In genomic region chr2:10814142-10814541, GRCh38 we compare ENCODE assay signal across 17 cellular contexts. TPM values are rescaled to one million over a fixed set of nuclear protein-coding genes. Genes with fewer than 3 reads are reported as not detected.
DNase-seq lines count a peak whose midpoint lies in the region; ATAC-seq, FAIRE-seq and TF ChIP-seq lines count a peak whose summit lies in the region.
"Had no signal": no experiment of that assay in that cellular context is flagged by ENCODE, and none has a peak within 500 bp of the region (broad histone marks: within the 10 kb centered on the region; RNA-seq: fewer than 3 reads in every experiment).

No MANE protein-coding gene starts in this region.

- ATAC-seq in activated T-helper 17 cell treated with anti-CD3 and anti-CD28 coated beads, Interleukin-2, amount 50 U/mL, for 72 hours (replicated peaks) = no peak
- no peak for ATAC-seq in stimulated activated naive CD8-positive, alpha-beta T cell treated with anti-CD3 and anti-CD28 coated beads, Interleukin-15, amount 100 ng/mL, for 72 hours
- ATAC-seq in aorta (ENCODE audit: low FRiP score) = no peak

- peak overlapping the region in 1 of 2 experiments; percentile 83 for H2BK12ac ChIP-seq in mesenchymal stem cell (ENCODE audit: low read length in 2 of 2)

- no peaks in the 10 kb centered on the region for H3K27me3 ChIP-seq in mammary epithelial cell (ENCODE audit: insufficient read depth, low read length)
- H3K27me3 ChIP-seq in mesenchymal stem cell (ENCODE audit: control insufficient read depth in 1 of 2, insufficient read depth in 1 of 2, low read length in 2 of 2) = peaks cover 13 to 18% of the 10 kb centered on the region in 2 experiments
- H3K27me3 ChIP-seq in aorta (ENCODE audit: control insufficient read depth in 1 of 2, insufficient read depth in 2 of 2, low read length in 1 of 2) = no peaks in the 10 kb centered on the region
- H3K27me3 ChIP-seq: esophagus muscularis mucosa had no signal

- dilution Hi-C loops in mammary epithelial cell (cut with HindIII; ENCODE audit: low sequenced_read_pairs) = no loop called here

- no peaks in the 10 kb centered on the region for H3K36me3 Mint-ChIP-seq in MCF 10A (ENCODE audit: insufficient read depth, unreplicated experiment)
- peaks cover 28% of the 10 kb centered on the region for H3K36me3 Mint-ChIP-seq in activated T-helper 17 cell treated with anti-CD3 and anti-CD28 coated beads, Interleukin-2, amount 50 U/mL, for 72 hours (ENCODE audit: low read depth)

- H3K14ac ChIP-seq in mesenchymal stem cell (ENCODE audit: low read length in 2 of 2) = no peak overlapping the region

- peak overlapping the region; percentile 19 to 28 for H3K18ac ChIP-seq in mesenchymal stem cell (ENCODE audit: low read depth in 1 of 2, low read length in 2 of 2)

- H3K4me2 ChIP-seq in mammary epithelial cell (ENCODE audit: insufficient read depth, low read depth, low read length) (no peak overlapping the region), mesenchymal stem cell (ENCODE audit: low read length, poor library complexity, severe bottlenecking) (no peak overlapping the region)
- H3K4me2 ChIP-seq: KMS-11 had no signal

- H3K27ac Mint-ChIP-seq in MCF 10A (ENCODE audit: low read depth, unreplicated experiment) = no peak overlapping the region
- no peak overlapping the region for H3K27ac Mint-ChIP-seq in activated T-helper 17 cell treated with anti-CD3 and anti-CD28 coated beads, Interleukin-2, amount 50 U/mL, for 72 hours
- no peak overlapping the region for H3K27ac Mint-ChIP-seq in stimulated activated naive CD8-positive, alpha-beta T cell treated with anti-CD3 and anti-CD28 coated beads, Interleukin-15, amount 100 ng/mL, for 72 hours
- H3K27ac Mint-ChIP-seq: activated naive CD8-positive, alpha-beta T cell treated with anti-CD3 and anti-CD28 coated beads, Interleukin-2, amount 10 ng/mL, durations not matched to agents 7 days and 5 days had no signal

- peaks cover 1% of the 10 kb centered on the region for H3K79me1 ChIP-seq in mesenchymal stem cell (replicated peaks; ENCODE audit: low read length, poor library complexity, severe bottlenecking)

- no peak overlapping the region for H3K23ac ChIP-seq in mesenchymal stem cell (ENCODE audit: low read length in 2 of 2)

- peak overlapping the region; percentile 50 for H2AFZ ChIP-seq in mammary epithelial cell (ENCODE audit: low read depth, low read length)
- peak overlapping the region; percentile 90 for H2AFZ ChIP-seq in mesenchymal stem cell (ENCODE audit: low read depth, low read length)

- peak overlapping the region; percentile 94 for H4K8ac ChIP-seq in mesenchymal stem cell (ENCODE audit: low read length)

- peaks cover 20% of the 10 kb centered on the region for H3K4me1 Mint-ChIP-seq in MCF 10A (ENCODE audit: insufficient read depth, unreplicated experiment)
- H3K4me1 Mint-ChIP-seq in activated T-helper 17 cell treated with anti-CD3 and anti-CD28 coated beads, Interleukin-2, amount 50 U/mL, for 72 hours = peaks cover 11% of the 10 kb centered on the region
- H3K4me1 Mint-ChIP-seq in stimulated activated naive CD8-positive, alpha-beta T cell treated with anti-CD3 and anti-CD28 coated beads, Interleukin-15, amount 100 ng/mL, for 72 hours = peaks cover 28% of the 10 kb centered on the region

- peaks cover 18% of the 10 kb centered on the region for H3K27me3 Mint-ChIP-seq in MCF 10A (ENCODE audit: insufficient read depth, unreplicated experiment)
- H3K27me3 Mint-ChIP-seq in activated T-helper 17 cell treated with anti-CD3 and anti-CD28 coated beads, Interleukin-2, amount 50 U/mL, for 72 hours = no peaks in the 10 kb centered on the region
- peaks cover 11% of the 10 kb centered on the region for H3K27me3 Mint-ChIP-seq in stimulated activated naive CD8-positive, alpha-beta T cell treated with anti-CD3 and anti-CD28 coated beads, Interleukin-15, amount 100 ng/mL, for 72 hours

- H3K9me3 Mint-ChIP-seq in MCF 10A (ENCODE audit: unreplicated experiment) = no peaks in the 10 kb centered on the region
- no peaks in the 10 kb centered on the region for H3K9me3 Mint-ChIP-seq in activated T-helper 17 cell treated with anti-CD3 and anti-CD28 coated beads, Interleukin-2, amount 50 U/mL, for 72 hours
- H3K9me3 Mint-ChIP-seq in stimulated activated naive CD8-positive, alpha-beta T cell treated with anti-CD3 and anti-CD28 coated beads, Interleukin-15, amount 100 ng/mL, for 72 hours = no peaks in the 10 kb centered on the region
- H3K9me3 Mint-ChIP-seq: activated naive CD8-positive, alpha-beta T cell treated with anti-CD3 and anti-CD28 coated beads, Interleukin-2, amount 10 ng/mL, durations not matched to agents 7 days and 5 days had no signal

- no peak overlapping the region for H2BK120ac ChIP-seq in mesenchymal stem cell (ENCODE audit: low read depth, low read length)

- no peak for DNase-seq in mammary epithelial cell
- no peak for DNase-seq in MCF 10A (ENCODE audit: unreplicated experiment)
- DNase-seq in mesenchymal stem cell = no peak
- DNase-seq in stimulated activated naive CD8-positive, alpha-beta T cell treated with anti-CD3 and anti-CD28 coated beads, Interleukin-15, amount 100 ng/mL, for 72 hours = no peak
- no peak for DNase-seq in GM12891 (ENCODE audit: insufficient read length, low spot score)
- DNase-seq in aorta = no peak
- DNase-seq in NCI-H2029 (lab: John Stamatoyannopoulos, UW) = no peak
- DNase-seq: activated CD8-positive, alpha-beta memory T cell treated with anti-CD3 and anti-CD28 coated beads for 24 hours; activated naive CD8-positive, alpha-beta T cell treated with anti-CD3 and anti-CD28 coated beads, Interleukin-2, amount 10 ng/mL, durations not matched to agents 7 days and 5 days; DMS79; hypothalamus; NCI-H1436 treated with DMSO at 0.1 percent for 48 hours; NCI-H524 treated with DMSO at 0.1 percent for 48 hours; trophoblast cell had no signal

- TF ChIP-seq CTCF in mammary epithelial cell (conservative IDR thresholded peaks at IDR 0.05 in 1 of 2, IDR thresholded peaks at IDR 0.05 in 1 of 2; ENCODE audit: extremely low read depth in 1 of 2, insufficient read depth in 1 of 2, low read depth in 1 of 2, low read length in 2 of 2) (no peak), MCF 10A (IDR thresholded peaks at IDR 0.05; ENCODE audit: unreplicated experiment) (no peak)

- H4K20me1 ChIP-seq in mammary epithelial cell (ENCODE audit: insufficient read depth, low read length) = no peaks in the 10 kb centered on the region

- H3K9ac ChIP-seq in mammary epithelial cell (ENCODE audit: insufficient read depth, low read length) = no peak overlapping the region
- H3K9ac ChIP-seq in mesenchymal stem cell (ENCODE audit: low read length) = peak overlapping the region; percentile 22
- H3K9ac ChIP-seq: KMS-11 had no signal

- H3K4me3 ChIP-seq in mammary epithelial cell (replicated peaks in 1 of 3; ENCODE audit: insufficient read depth in 1 of 3, low read depth in 2 of 3, low read length in 3 of 3) = no peak overlapping the region
- H3K4me3 ChIP-seq in mesenchymal stem cell (ENCODE audit: insufficient read depth in 1 of 2, low read depth in 1 of 2, low read length in 2 of 2) = no peak overlapping the region
- H3K4me3 ChIP-seq in aorta (ENCODE audit: low read length in 2 of 2) = no peak overlapping the region

- H3K27ac ChIP-seq in mammary epithelial cell (ENCODE audit: insufficient read depth, low read depth, low read length) (no peak overlapping the region), mesenchymal stem cell (ENCODE audit: low read length, poor library complexity, severe bottlenecking) (no peak overlapping the region), aorta (ENCODE audit: low read depth in 1 of 2, low read length in 2 of 2) (no peak overlapping the region)
- H3K27ac ChIP-seq: KMS-11 had no signal

- 23% methylated on average over 5 of the region's 10 CpGs for WGBS in mammary epithelial cell (ENCODE audit: low coverage, missing lambda C conversion rate)
- 44% methylated on average over 10 of the region's 10 CpGs for WGBS in mesenchymal stem cell
- 36 to 37% methylated on average over 10 of the region's 10 CpGs for WGBS in aorta, 2 donors

- POLR2A ChIA-PET in MCF 10A (lab: Yijun Ruan, JAX) = no interaction called here

- no peak overlapping the region for H4K91ac ChIP-seq in mesenchymal stem cell (ENCODE audit: low read length)

- H2BK5ac ChIP-seq in mesenchymal stem cell (ENCODE audit: low read depth, low read length, poor library complexity, severe bottlenecking) = no peak overlapping the region

- peak overlapping the region; percentile 16 for H2BK15ac ChIP-seq in mesenchymal stem cell (ENCODE audit: low read depth, poor library complexity, severe bottlenecking)

- no peaks in the 10 kb centered on the region for H3K36me3 ChIP-seq in mammary epithelial cell (ENCODE audit: insufficient read depth, low read length)
- no peaks in the 10 kb centered on the region for H3K36me3 ChIP-seq in mesenchymal stem cell (ENCODE audit: control insufficient read depth in 1 of 2, insufficient read depth in 2 of 2, low read depth in 1 of 2, low read length in 2 of 2)
- no peaks in the 10 kb centered on the region for H3K36me3 ChIP-seq in aorta (ENCODE audit: control insufficient read depth in 1 of 2, insufficient read depth in 2 of 2, low read length in 1 of 2)
- H3K36me3 ChIP-seq: esophagus muscularis mucosa had no signal

- no peak for TF ChIP-seq POLR2A in GM12891 (IDR thresholded peaks at IDR 0.05; ENCODE audit: low read depth, low read length)

- in situ Hi-C loops in mammary epithelial cell (cut with MboI; ENCODE audit: low sequenced_read_pairs in 2 of 2) = no loop called here

- intact Hi-C loops in mammary epithelial cell (cut with micrococcal nuclease) (no loop called here), MCF 10A (cut with micrococcal nuclease) (no loop called here), aorta (cut with DNase I) (loop anchor here in 1 of 2 donors (5.0 kb wide), 1 partner anchor 97 kb away; no protein-coding TSS in a partner anchor)

- no TSS peak for BruUV-seq in mammary epithelial cell (replicated peaks; lab: Mats Ljungman, UMichigan)
- BruUV-seq in MCF 10A (replicated peaks; lab: Mats Ljungman, UMichigan) = no TSS peak

- H3K79me2 ChIP-seq in mammary epithelial cell (ENCODE audit: insufficient read depth, low read length) = peaks cover 34% of the 10 kb centered on the region

- H3K9me3 ChIP-seq in mammary epithelial cell (replicated peaks; ENCODE audit: insufficient read depth, low read length) = no peaks in the 10 kb centered on the region
- H3K9me3 ChIP-seq in mesenchymal stem cell (ENCODE audit: control insufficient read depth, low read length) = no peaks in the 10 kb centered on the region
- H3K9me3 ChIP-seq in aorta (ENCODE audit: control insufficient read depth, low read length) = no peaks in the 10 kb centered on the region
- H3K9me3 ChIP-seq: esophagus muscularis mucosa had no signal

- peak overlapping the region in 1 of 2 experiments; percentile 35 for H3K4ac ChIP-seq in mesenchymal stem cell (ENCODE audit: low read depth in 1 of 2, low read length in 2 of 2)

- CTCF ChIA-PET in mammary epithelial cell (lab: Charles Lee; ENCODE audit: low non-redundant PET) = no interaction called here
- CTCF ChIA-PET in MCF 10A (lab: Yijun Ruan, JAX) = interaction anchor here (1.4 to 5.8 kb wide), 2 partner anchors 18 to 22 kb away, joined by 11 to 28 read pairs; no protein-coding TSS in a partner anchor

- no peak for FAIRE-seq in GM12891 (lab: Jason Lieb, UNC)

- no peak overlapping the region for H3K4me3 Mint-ChIP-seq in MCF 10A (ENCODE audit: unreplicated experiment)
- peak overlapping the region; percentile 75 for H3K4me3 Mint-ChIP-seq in activated T-helper 17 cell treated with anti-CD3 and anti-CD28 coated beads, Interleukin-2, amount 50 U/mL, for 72 hours
- H3K4me3 Mint-ChIP-seq in stimulated activated naive CD8-positive, alpha-beta T cell treated with anti-CD3 and anti-CD28 coated beads, Interleukin-15, amount 100 ng/mL, for 72 hours = peak overlapping the region; percentile 24 to 42
- H3K4me3 Mint-ChIP-seq: activated naive CD8-positive, alpha-beta T cell treated with anti-CD3 and anti-CD28 coated beads, Interleukin-2, amount 10 ng/mL, durations not matched to agents 7 days and 5 days had no signal

- H3K4me1 ChIP-seq in mammary epithelial cell (ENCODE audit: insufficient read depth, low read length) (peaks cover 14% of the 10 kb centered on the region), mesenchymal stem cell (ENCODE audit: control insufficient read depth, insufficient read depth, low read depth, low read length) (peaks cover 14% of the 10 kb centered on the region), aorta (ENCODE audit: control insufficient read depth in 1 of 2, insufficient read depth in 2 of 2, low read length in 2 of 2) (no peaks in the 10 kb centered on the region)

- H2AK5ac ChIP-seq in mesenchymal stem cell (ENCODE audit: low read length, severe bottlenecking) = no peak overlapping the region

RNA-seq across cellular contexts. Expression of gene PDIA6, which starts 1.6 kb away (rescaled TPM):
- total RNA-seq in mammary epithelial cell = 100 to 1,000 TPM; 168 to 256 TPM
- 270 TPM for polyA plus RNA-seq in mammary epithelial cell
- 139 TPM for polyA minus RNA-seq in mammary epithelial cell
- total RNA-seq in MCF 10A (2022) = 254 and 339 TPM in 2 replicates
- 100 to 1,000 TPM; 129 to 206 TPM for total RNA-seq in activated T-helper 17 cell treated with anti-CD3 and anti-CD28 coated beads, Interleukin-2, amount 50 U/mL, for 72 hours
- polyA plus RNA-seq in mesenchymal stem cell (2013, experiment 1 of 2) = 406 TPM
- polyA plus RNA-seq in mesenchymal stem cell (2013, experiment 2 of 2) = 415 TPM
- polyA plus RNA-seq in GM12891 (2012; ENCODE audit: low read depth, missing spikeins) = 141 TPM
- 100 to 1,000 TPM; 118 to 128 TPM for total RNA-seq in aorta
- polyA plus RNA-seq in aorta = 10 to 100 TPM; 89.4 to 92.2 TPM
